Comparison of ENCODE assay signal across 12 cellular contexts in the genomic region with DNA sequence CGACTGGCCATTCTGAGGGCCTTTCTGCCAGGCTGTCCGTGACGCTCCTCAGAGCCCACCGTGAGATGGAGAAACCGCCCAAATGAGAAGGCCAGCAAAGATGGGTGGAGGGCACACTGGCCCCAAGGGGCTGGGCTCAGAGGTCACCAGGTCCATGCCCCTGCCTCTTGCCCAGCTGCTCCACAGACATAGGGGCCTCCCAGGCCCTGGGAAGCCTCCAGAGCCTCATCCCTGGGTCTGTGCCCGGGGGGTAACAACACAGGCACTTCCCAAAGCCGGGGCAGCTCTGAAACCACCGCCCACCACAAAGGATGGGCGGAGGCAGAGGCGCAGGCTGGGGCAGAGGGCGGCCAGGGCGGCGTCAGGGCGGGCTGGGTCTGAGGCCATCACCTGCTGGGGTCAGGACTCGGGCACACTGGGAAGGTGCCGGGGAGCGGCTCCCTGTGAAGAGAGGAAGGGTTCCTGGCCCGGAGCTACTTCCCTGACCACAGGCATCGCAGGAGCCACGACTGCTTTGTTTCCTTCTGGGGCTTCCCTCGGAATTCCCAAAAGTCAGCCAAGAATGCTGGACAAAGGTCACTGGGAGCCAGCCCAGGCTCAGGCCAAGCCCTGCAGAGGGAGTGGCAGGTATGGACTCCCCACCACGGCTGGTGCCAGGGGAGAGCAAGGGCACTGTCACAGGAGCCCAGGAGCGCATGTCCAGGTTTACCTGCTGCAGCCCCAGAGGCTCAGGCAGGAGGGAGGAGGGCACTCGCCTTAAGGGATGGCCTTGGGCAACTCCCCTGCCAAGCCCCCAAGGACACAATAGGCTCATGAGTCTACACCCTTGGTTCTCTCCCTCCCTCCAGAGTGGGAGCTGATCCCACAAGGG. TPM values are rescaled to one million over a fixed set of nuclear protein-coding genes. Genes with fewer than 3 reads are reported as not detected.
DNase-seq lines count a peak whose midpoint lies in the region; ATAC-seq, FAIRE-seq and TF ChIP-seq lines count a peak whose summit lies in the region.
"Had no signal": no experiment of that assay in that cellular context is flagged by ENCODE, and none has a peak within 500 bp of the region (broad histone marks: within the 10 kb centered on the region; RNA-seq: fewer than 3 reads in every experiment).

No MANE protein-coding gene starts in this region.

- ATAC-seq in left lobe of liver (peak; percentile 86), GM21825 (IDR thresholded peaks at IDR 0.05; ENCODE audit: unreplicated experiment) (no peak)

- H3K9me3 Mint-ChIP-seq in glutamatergic neuron (ENCODE audit: unreplicated experiment), result no peaks in the 10 kb centered on the region

- H3K4me1 ChIP-seq in HEK293 (ENCODE audit: control insufficient read depth, insufficient read depth, low read length), result no peaks in the 10 kb centered on the region
- H3K4me1 ChIP-seq in small intestine (ENCODE audit: control insufficient read depth in 2 of 2, insufficient read depth in 1 of 2, low read depth in 1 of 2, low read length in 1 of 2), result peaks cover 0 to 5% of the 10 kb centered on the region in 2 donors

- H3K27ac ChIP-seq in HEK293 (ENCODE audit: extremely low read depth, low read depth, low read length), result no peak overlapping the region
- H3K27ac ChIP-seq in RWPE1, result peak overlapping the region; percentile 22
- no peak overlapping the region for H3K27ac ChIP-seq in small intestine (ENCODE audit: low read depth in 1 of 2, low read length in 1 of 2)

- peaks cover 14% of the 10 kb centered on the region for H3K27me3 Mint-ChIP-seq in glutamatergic neuron (ENCODE audit: unreplicated experiment)

- TF ChIP-seq CTCF in HEK293 (tag by site-specific recombination; IDR thresholded peaks at IDR 0.05), result no peak
- no peak for TF ChIP-seq CTCF in RWPE1 (conservative IDR thresholded peaks at IDR 0.05; ENCODE audit: low read depth)
- TF ChIP-seq CTCF in glutamatergic neuron (IDR thresholded peaks at IDR 0.05; ENCODE audit: partially characterized antibody, unreplicated experiment), result no peak

- WGBS in small intestine, 3 donors, result 30 to 57% (median 41%) methylated on average over 23 to 24 of the region's 24 CpGs

- no peak overlapping the region for H3K27ac Mint-ChIP-seq in glutamatergic neuron (ENCODE audit: unreplicated experiment)
- H3K27ac Mint-ChIP-seq: T-helper 17 cell had no signal

- no peaks in the 10 kb centered on the region for H3K36me3 Mint-ChIP-seq in glutamatergic neuron (ENCODE audit: unreplicated experiment)
- H3K36me3 Mint-ChIP-seq: CD4-positive, alpha-beta memory T cell had no signal

- CTCF ChIA-PET in HEK293 (lab: Yijun Ruan, JAX), result interaction anchor here (0.6 to 2.1 kb wide), 14 partner anchors 12 to 886 kb away, joined by 3 to 13 read pairs (median 4); no protein-coding TSS in a partner anchor
- CTCF ChIA-PET in RWPE1 (lab: Yijun Ruan, JAX), result interaction anchor here (0.9 to 2.0 kb wide), 5 partner anchors 11 to 215 kb away, joined by 3 to 6 read pairs (median 3); no protein-coding TSS in a partner anchor

- POLR2A ChIA-PET in HEK293 (lab: Yijun Ruan, JAX) (interaction anchor here (1.0 to 1.8 kb wide), 2 partner anchors 10 to 11 kb away, joined by 3 read pairs; no protein-coding TSS in a partner anchor), RWPE1 (lab: Yijun Ruan, JAX; ENCODE audit: low non-redundant PET) (no interaction called here)

- DNase-seq in RWPE1 (ENCODE audit: low spot score), result no peak
- DNase-seq in left lobe of liver (ENCODE audit: low spot score), result peak; percentile 85
- DNase-seq in small intestine, result peak; percentile 68
- no peak for DNase-seq in COLO668 (lab: John Stamatoyannopoulos, UW; ENCODE audit: unreplicated experiment)
- DNase-seq in glutamatergic neuron, result no peak
- DNase-seq: GDM1, NCI-H2107 had no signal

- H3K9me3 ChIP-seq in HEK293 (ENCODE audit: control insufficient read depth, insufficient read depth, low read depth, low read length) (no peaks in the 10 kb centered on the region), small intestine (ENCODE audit: control insufficient read depth, low read depth) (no peaks in the 10 kb centered on the region)

- H3K4me3 Mint-ChIP-seq in glutamatergic neuron (ENCODE audit: unreplicated experiment), result no peak overlapping the region
- H3K4me3 Mint-ChIP-seq: CD4-positive, alpha-beta memory T cell; T-helper 17 cell had no signal

- H3K27me3 ChIP-seq in small intestine (ENCODE audit: control insufficient read depth in 2 of 2, insufficient read depth in 2 of 2, low read length in 2 of 2), result no peaks in the 10 kb centered on the region

- H3K4me1 Mint-ChIP-seq in glutamatergic neuron (ENCODE audit: low read depth, unreplicated experiment), result peaks cover 9% of the 10 kb centered on the region
- H3K4me1 Mint-ChIP-seq: CD4-positive, alpha-beta memory T cell had no signal

- peaks cover 0 to 14% of the 10 kb centered on the region in 2 experiments; a peak in 1 of 3 replicates for H3K36me3 ChIP-seq in HEK293 (ENCODE audit: control insufficient read depth in 2 of 2, insufficient read depth in 1 of 2, low read length in 2 of 2)
- no peaks in the 10 kb centered on the region for H3K36me3 ChIP-seq in small intestine (ENCODE audit: control insufficient read depth in 2 of 2, insufficient read depth in 2 of 2, low read length in 2 of 2)

- no peak for FAIRE-seq in small intestine (lab: Jason Lieb, UNC)
- FAIRE-seq: bronchial epithelial cell had no signal

- H3K4me3 ChIP-seq in HEK293 (ENCODE audit: low read depth, low read length) (no peak overlapping the region), small intestine (ENCODE audit: low read depth in 1 of 2, low read length in 2 of 2) (no peak overlapping the region)

TF ChIP-seq in HEK293, 187 proteins besides CTCF, POLR2A, EP300 and RAD21:
- TF ChIP-seq ZNF610 (tag by site-specific recombination; IDR thresholded peaks at IDR 0.05; ENCODE audit: borderline replicate concordance) (no peak), IKZF3 (tag by site-specific recombination; IDR thresholded peaks at IDR 0.05) (no peak), ZFHX2 (tag by site-specific recombination; conservative IDR thresholded peaks at IDR 0.05) (0 out of 2 replicates have a peak, but pooled peaks have one; percentile 15)
- TF ChIP-seq, protein P1, sequence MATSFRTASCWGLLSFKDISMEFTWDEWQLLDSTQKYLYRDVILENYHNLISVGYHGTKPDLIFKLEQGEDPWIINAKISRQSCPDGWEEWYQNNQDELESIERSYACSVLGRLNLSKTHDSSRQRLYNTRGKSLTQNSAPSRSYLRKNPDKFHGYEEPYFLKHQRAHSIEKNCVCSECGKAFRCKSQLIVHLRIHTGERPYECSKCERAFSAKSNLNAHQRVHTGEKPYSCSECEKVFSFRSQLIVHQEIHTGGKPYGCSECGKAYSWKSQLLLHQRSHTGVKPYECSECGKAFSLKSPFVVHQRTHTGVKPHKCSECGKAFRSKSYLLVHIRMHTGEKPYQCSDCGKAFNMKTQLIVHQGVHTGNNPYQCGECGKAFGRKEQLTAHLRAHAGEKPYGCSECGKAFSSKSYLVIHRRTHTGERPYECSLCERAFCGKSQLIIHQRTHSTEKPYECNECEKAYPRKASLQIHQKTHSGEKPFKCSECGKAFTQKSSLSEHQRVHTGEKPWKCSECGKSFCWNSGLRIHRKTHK (tag by site-specific recombination; IDR thresholded peaks at IDR 0.05), result no peak

RNA-seq across cellular contexts. Expression of gene CYP26B1, which starts 9.4 kb away (rescaled TPM):
- total RNA-seq in left lobe of liver, result 4.4 TPM
- 1 to 10 TPM in 1 of 3 donors, under 1 TPM in 2; 0.22 to 6.2 (median 0.81) TPM for polyA plus RNA-seq in small intestine
- total RNA-seq in glutamatergic neuron (ENCODE audit: unreplicated experiment), result 9.7 TPM
- total RNA-seq: CD4-positive, alpha-beta memory T cell; T-helper 17 cell had no signal
- polyA plus RNA-seq: CD4-positive, alpha-beta memory T cell had no signal

Comparison
In these comparisons a context has a peak if more than half of its experiments do, and no peak if none do; other contexts are left out.
1. DNase-seq: peak in left lobe of liver (single experiment) and small intestine (single experiment); none in RWPE1 (single experiment), COLO668 (single experiment) and glutamatergic neuron (single experiment).